In genomic region chr7:99409814-99410213, GRCh38 we compare ENCODE assay signal across 8 cellular contexts. TPM values are rescaled to one million over a fixed set of nuclear protein-coding genes. Genes with fewer than 3 reads are reported as not detected.
DNase-seq lines count a peak whose midpoint lies in the region; ATAC-seq and TF ChIP-seq lines count a peak whose summit lies in the region.

No MANE protein-coding gene starts in this region.

- H3K27me3 ChIP-seq in HAP-1 (ENCODE audit: low read depth) = no peaks in the 10 kb centered on the region
- H3K27me3 ChIP-seq in SJSA1 (replicated peaks) = no peaks in the 10 kb centered on the region
- H3K27me3 ChIP-seq in fibroblast of lung (ENCODE audit: control insufficient read depth, insufficient read depth, low read length) = no peaks in the 10 kb centered on the region
- H3K27me3 ChIP-seq in gastrocnemius medialis = no peaks in the 10 kb centered on the region

- TF ChIP-seq POLR2A in gastrocnemius medialis (IDR thresholded peaks at IDR 0.05) = no peak

- intact Hi-C loops in gastrocnemius medialis (cut with DNase I; ENCODE audit: low total_unique reads) = loop anchor here (5.0 kb wide), 1 partner anchor 83 kb away; the partner anchor contains the start of gene ARPC1A

- peak overlapping the region; percentile 97 for H3K4me3 ChIP-seq in HAP-1
- H3K4me3 ChIP-seq in SJSA1 = peak overlapping the region; percentile 91
- peak overlapping the region; percentile 65 to 98 (median 86) for H3K4me3 ChIP-seq in fibroblast of lung (replicated peaks in 1 of 4; ENCODE audit: control extremely low read depth in 1 of 4, insufficient read depth in 1 of 4, low read depth in 3 of 4, low read length in 4 of 4)
- peak overlapping the region; percentile 96 to 100 (median 99) for H3K4me3 ChIP-seq in gastrocnemius medialis

- H3K4me1 ChIP-seq in HAP-1 (peaks cover 12% of the 10 kb centered on the region), SJSA1 (replicated peaks) (peaks cover 9% of the 10 kb centered on the region), fibroblast of lung (ENCODE audit: control insufficient read depth, extremely low read depth, insufficient read depth, low read length) (peaks cover 10% of the 10 kb centered on the region), gastrocnemius medialis (peaks cover 33 to 38% of the 10 kb centered on the region in 2 donors)

- DNase-seq in HAP-1 (ENCODE audit: low spot score in 2 of 2) = no peak
- no peak for DNase-seq in SJSA1 (ENCODE audit: low read depth in 1 of 2, low spot score in 2 of 2)
- DNase-seq in fibroblast of lung (ENCODE audit: low read depth in 2 of 2) = no peak
- DNase-seq in gastrocnemius medialis = no peak
- DNase-seq in cerebellum (ENCODE audit: low spot score) = no peak
- DNase-seq in SKM-1 (lab: John Stamatoyannopoulos, UW; ENCODE audit: unreplicated experiment) = no peak
- DNase-seq in NCI-H128 (lab: John Stamatoyannopoulos, UW; ENCODE audit: unreplicated experiment) = no peak

- TF ChIP-seq CTCF in fibroblast of lung (conservative IDR thresholded peaks at IDR 0.05 in 1 of 2, IDR thresholded peaks at IDR 0.05 in 1 of 2; ENCODE audit: low read depth in 1 of 2, low read length in 2 of 2) (no peak), gastrocnemius medialis (IDR thresholded peaks at IDR 0.05 in 4 of 5, conservative IDR thresholded peaks at IDR 0.05 in 1 of 5) (no peak)

- H3K4me2 ChIP-seq in fibroblast of lung (ENCODE audit: extremely low read depth, insufficient read depth, low read length) = peak overlapping the region; percentile 79

- H4K20me1 ChIP-seq in fibroblast of lung (ENCODE audit: control insufficient read depth, extremely low read depth, insufficient read depth, low read length) = no peaks in the 10 kb centered on the region

- in situ Hi-C loops in HAP-1 (cut with MboI; ENCODE audit: low sequenced_read_pairs) (no loop called here), gastrocnemius medialis (cut with MboI; ENCODE audit: low sequenced_read_pairs in 4 of 4) (loop anchor here in 1 of 4 donors (10.0 kb wide), 1 partner anchor 45 kb away; no protein-coding TSS in a partner anchor)

- H3K9ac ChIP-seq in fibroblast of lung (ENCODE audit: insufficient read depth, low read length) = peak overlapping the region; percentile 99

- peaks cover 61% of the 10 kb centered on the region for H3K79me2 ChIP-seq in fibroblast of lung (ENCODE audit: control insufficient read depth, insufficient read depth, low read length)

- H3K9me3 ChIP-seq in HAP-1 (no peaks in the 10 kb centered on the region), SJSA1 (replicated peaks) (no peaks in the 10 kb centered on the region), fibroblast of lung (ENCODE audit: control insufficient read depth, insufficient read depth, low read depth, low read length) (no peaks in the 10 kb centered on the region), gastrocnemius medialis (no peaks in the 10 kb centered on the region)

- peak overlapping the region; percentile 100; the same call in 1 of the 2 replicates for H3K27ac ChIP-seq in SJSA1
- H3K27ac ChIP-seq in fibroblast of lung (ENCODE audit: insufficient read depth, low read length) = peak overlapping the region; percentile 16
- peak overlapping the region; percentile 93 to 99 (median 96) for H3K27ac ChIP-seq in gastrocnemius medialis

- H3K36me3 ChIP-seq in HAP-1 (replicated peaks) = peaks cover 40% of the 10 kb centered on the region
- peaks cover 76% of the 10 kb centered on the region for H3K36me3 ChIP-seq in SJSA1
- H3K36me3 ChIP-seq in fibroblast of lung (ENCODE audit: control insufficient read depth, insufficient read depth, low read length) = peaks cover 7% of the 10 kb centered on the region
- H3K36me3 ChIP-seq in gastrocnemius medialis = peaks cover 0 to 43% of the 10 kb centered on the region in 2 donors

- H2AFZ ChIP-seq in fibroblast of lung (ENCODE audit: low read length) = no peak overlapping the region

- ATAC-seq in gastrocnemius medialis (no peak), GM21528 (IDR thresholded peaks at IDR 0.05; ENCODE audit: low FRiP score, unreplicated experiment) (no peak)

RNA-seq across cellular contexts. Expression of gene BUD31, which starts 1.0 kb away (rescaled TPM):
- total RNA-seq in SJSA1 (2014; rRNA removed; shearing (Covaris generic)) = 109 and 152 TPM in 2 replicates
- total RNA-seq in fibroblast of lung (114 and 129 TPM in 2 replicates), gastrocnemius medialis (10 to 100 TPM; 23.3 to 46.8 (median 28.0) TPM), cerebellum (34.9 TPM)
- 83.4 and 94.8 TPM in 2 replicates for polyA plus RNA-seq in fibroblast of lung
- 109 and 110 TPM in 2 replicates for polyA plus RNA-seq in fibroblast of lung (2012)
- 11.8 and 19.9 TPM in 2 replicates for polyA minus RNA-seq in fibroblast of lung (ENCODE audit: low replicate concordance)

RNA-seq across cellular contexts. Expression of gene PDAP1, which starts 1.4 kb away (rescaled TPM):
- total RNA-seq in SJSA1 (2014; rRNA removed; shearing (Covaris generic)) = 150 and 155 TPM in 2 replicates
- 29.6 and 34.7 TPM in 2 replicates for total RNA-seq in fibroblast of lung
- polyA plus RNA-seq in fibroblast of lung = 105 and 136 TPM in 2 replicates
- 205 and 288 TPM in 2 replicates for polyA plus RNA-seq in fibroblast of lung (2012)
- polyA minus RNA-seq in fibroblast of lung (ENCODE audit: low replicate concordance) = 57.0 and 61.1 TPM in 2 replicates
- total RNA-seq in gastrocnemius medialis = 100 to 1,000 TPM in 3 of 4 donors, 10 to 100 TPM in 1; 81.7 to 258 (median 198) TPM
- total RNA-seq in cerebellum = 15.3 TPM

RNA-seq across cellular contexts. Expression of gene PTCD1, which starts 28.8 kb away (rescaled TPM):
- 2.2 and 7.3 TPM in 2 replicates for total RNA-seq in SJSA1 (2014; rRNA removed; shearing (Covaris generic))
- total RNA-seq in fibroblast of lung = 7.2 and 8.1 TPM in 2 replicates
- 2.3 and 2.6 TPM in 2 replicates for polyA plus RNA-seq in fibroblast of lung
- 3.3 and 5.2 TPM in 2 replicates for polyA plus RNA-seq in fibroblast of lung (2012)
- 1.6 and 2.5 TPM in 2 replicates for polyA minus RNA-seq in fibroblast of lung (ENCODE audit: low replicate concordance)
- total RNA-seq in gastrocnemius medialis = 10 to 100 TPM in 2 of 4 donors, 1 to 10 TPM in 2; 7.8 to 14.1 (median 10.9) TPM
- total RNA-seq in cerebellum = 6.0 TPM

RNA-seq across cellular contexts. Expression of gene CPSF4, which starts 28.9 kb away (rescaled TPM):
- total RNA-seq in SJSA1 (2014; rRNA removed; shearing (Covaris generic)) = 32.7 and 39.6 TPM in 2 replicates
- 38.0 and 44.9 TPM in 2 replicates for total RNA-seq in fibroblast of lung
- 17.3 and 21.9 TPM in 2 replicates for polyA plus RNA-seq in fibroblast of lung
- polyA plus RNA-seq in fibroblast of lung (2012) = 20.1 and 28.4 TPM in 2 replicates
- 61.0 and 99.5 TPM in 2 replicates for polyA minus RNA-seq in fibroblast of lung (ENCODE audit: low replicate concordance)
- total RNA-seq in gastrocnemius medialis = 10 to 100 TPM; 21.4 to 40.4 (median 26.1) TPM
- total RNA-seq in cerebellum = 36.0 TPM

RNA-seq across cellular contexts. Expression of gene ARPC1B, which starts 35.3 kb away (rescaled TPM):
- total RNA-seq in SJSA1 (2014; rRNA removed; shearing (Covaris generic)) = 231 and 362 TPM in 2 replicates
- total RNA-seq in fibroblast of lung (241 and 394 TPM in 2 replicates), gastrocnemius medialis (10 to 100 TPM; 24.7 to 38.7 (median 30.8) TPM), cerebellum (14.4 TPM)
- 245 and 408 TPM in 2 replicates for polyA plus RNA-seq in fibroblast of lung
- polyA plus RNA-seq in fibroblast of lung (2012) = 319 and 543 TPM in 2 replicates
- 64.4 and 129 TPM in 2 replicates for polyA minus RNA-seq in fibroblast of lung (ENCODE audit: low replicate concordance)

Comparison
In these comparisons a context has a peak if more than half of its experiments do, and no peak if none do; other contexts are left out.
1. H3K27ac ChIP-seq: peak in every context shown above with its lines; median percentile 100 in SJSA1; 96 in gastrocnemius medialis; 16 in fibroblast of lung.